Comparison of ENCODE assay signal across 17 cellular contexts in genomic region chr1:44905276-44905675, GRCh38.
DNase-seq lines count a peak whose midpoint lies in the region; ATAC-seq and TF ChIP-seq lines count a peak whose summit lies in the region.
"Had no signal": no experiment of that assay in that cellular context is flagged by ENCODE, and none has a peak within 500 bp of the region (broad histone marks: within the 10 kb centered on the region; RNA-seq: fewer than 3 reads in every experiment).

No MANE protein-coding gene starts in this region.

- no peaks in the 10 kb centered on the region for H3K79me2 ChIP-seq in osteoblast (ENCODE audit: insufficient read depth, low read length)

- DNase-seq in IMR-90 (peak; percentile 32), cardiac fibroblast (ENCODE audit: low read depth in 2 of 2) (peak; percentile 48 to 50), fibroblast of peridontal ligament (ENCODE audit: extremely low read depth) (peak; percentile 14), osteoblast (ENCODE audit: insufficient read length, low spot score, missing footprints) (peak; percentile 32), globus pallidus (ENCODE audit: low spot score) (no peak), NCI-H524 treated with DMSO at 0.1 percent for 48 hours (lab: John Stamatoyannopoulos, UW) (no peak), CD14-positive monocyte (ENCODE audit: low spot score) (no peak)
- DNase-seq: BE2C; CD8-positive, alpha-beta T cell; COR-L47; DMS53; GF-D8 had no signal

- no peak overlapping the region for H2BK120ac ChIP-seq in IMR-90 (ENCODE audit: low read depth, low read length)

- TF ChIP-seq POLR2A in IMR-90 (IDR thresholded peaks at IDR 0.05; ENCODE audit: low read depth, low read length) = no peak

- H3K56ac ChIP-seq in IMR-90 (ENCODE audit: extremely low read depth, insufficient read depth, low read length) = no peak overlapping the region

- dilution Hi-C loops in IMR-90 (cut with HindIII; ENCODE audit: low sequenced_read_pairs, unreplicated experiment) = no loop called here

- H3K9me3 Mint-ChIP-seq in CD14-positive monocyte = peaks cover 0 to under 1% (median 0%) of the 10 kb centered on the region in 7 donors
- H3K9me3 Mint-ChIP-seq: CD8-positive, alpha-beta T cell had no signal

- no peaks in the 10 kb centered on the region; the same call in 1 of the 2 replicates for H3K9me1 ChIP-seq in IMR-90 (ENCODE audit: insufficient read depth, low read length)

- no peak overlapping the region for H4K8ac ChIP-seq in IMR-90 (ENCODE audit: low read depth in 2 of 2, low read length in 2 of 2)

- BruUV-seq in IMR-90 (replicated peaks; lab: Mats Ljungman, UMichigan) = no TSS peak

- H3K4me3 ChIP-seq in IMR-90 (ENCODE audit: insufficient read depth, low read depth, low read length) (no peak overlapping the region), cardiac fibroblast (replicated peaks in 1 of 2; ENCODE audit: low read depth in 2 of 2, low read length in 2 of 2) (no peak overlapping the region), osteoblast (ENCODE audit: insufficient read depth, low read length) (no peak overlapping the region)
- H3K4me3 ChIP-seq: A549, HAP-1 had no signal

- H3K27ac ChIP-seq in IMR-90 (ENCODE audit: insufficient read depth, low read length) (no peak overlapping the region), osteoblast (ENCODE audit: low read depth, low read length) (no peak overlapping the region)
- H3K27ac ChIP-seq: A549, C4-2B, HL-60 had no signal

- no peak overlapping the region for H3K14ac ChIP-seq in IMR-90 (replicated peaks; ENCODE audit: low read depth, low read length)

- no peaks in the 10 kb centered on the region for H3K27me3 ChIP-seq in IMR-90 (ENCODE audit: control insufficient read depth, insufficient read depth, low read length)
- H3K27me3 ChIP-seq in osteoblast (ENCODE audit: insufficient read depth, low read length) = no peaks in the 10 kb centered on the region
- H3K27me3 ChIP-seq: BE2C had no signal

- no peak overlapping the region for H2BK5ac ChIP-seq in IMR-90 (ENCODE audit: low read depth, low read length, poor library complexity, severe bottlenecking)

- no peak overlapping the region for H2AK9ac ChIP-seq in IMR-90 (replicated peaks; ENCODE audit: low read depth, low read length, poor library complexity)

- H4K20me1 ChIP-seq in IMR-90 (ENCODE audit: insufficient read depth, low read length) (no peaks in the 10 kb centered on the region), osteoblast (ENCODE audit: insufficient read depth, low read length) (no peaks in the 10 kb centered on the region)

- H2BK15ac ChIP-seq in IMR-90 (ENCODE audit: low read depth, low read length) = no peak overlapping the region

- no peak overlapping the region for H2AFZ ChIP-seq in IMR-90 (replicated peaks; ENCODE audit: low read length, poor library complexity)
- no peak overlapping the region for H2AFZ ChIP-seq in osteoblast (ENCODE audit: low read length)

- TF ChIP-seq RAD21 in IMR-90 (IDR thresholded peaks at IDR 0.05; ENCODE audit: low read length) = no peak

- no peak overlapping the region for H3K27ac Mint-ChIP-seq in CD14-positive monocyte
- H3K27ac Mint-ChIP-seq: CD8-positive, alpha-beta T cell had no signal

- H3K36me3 ChIP-seq in IMR-90 (ENCODE audit: control insufficient read depth, insufficient read depth, low read length) (no peaks in the 10 kb centered on the region), osteoblast (ENCODE audit: insufficient read depth, low read length) (no peaks in the 10 kb centered on the region)
- H3K36me3 ChIP-seq: BE2C, HAP-1 had no signal

- TF ChIP-seq CTCF in IMR-90 (conservative IDR thresholded peaks at IDR 0.05; ENCODE audit: low read depth, low read length) = no peak
- TF ChIP-seq CTCF in cardiac fibroblast (IDR thresholded peaks at IDR 0.05; ENCODE audit: low read depth, low read length) = no peak
- no peak for TF ChIP-seq CTCF in osteoblast (IDR thresholded peaks at IDR 0.05; ENCODE audit: extremely low read depth, low read depth, low read length)
- TF ChIP-seq CTCF in CD14-positive monocyte (IDR thresholded peaks at IDR 0.05) = no peak

- ATAC-seq in IMR-90 (ENCODE audit: low read depth) (no peak), HG03432 (IDR thresholded peaks at IDR 0.05; ENCODE audit: unreplicated experiment) (no peak)
- ATAC-seq: A549; CD8-positive, alpha-beta T cell had no signal

- H3K4me1 Mint-ChIP-seq in CD14-positive monocyte = no peaks in the 10 kb centered on the region

- no peaks in the 10 kb centered on the region for H3K79me1 ChIP-seq in IMR-90 (ENCODE audit: low read depth in 1 of 2, low read length in 2 of 2)

- peaks cover 2% of the 10 kb centered on the region; the same call in 1 of the 2 replicates for H3K4me1 ChIP-seq in IMR-90 (ENCODE audit: control insufficient read depth, insufficient read depth, low read length)
- peaks cover 10% of the 10 kb centered on the region for H3K4me1 ChIP-seq in osteoblast (ENCODE audit: insufficient read depth, low read length)
- H3K4me1 ChIP-seq: A549, BE2C, HAP-1 had no signal

- peaks cover 0 to 3% (median 0%) of the 10 kb centered on the region in 3 donors for H3K27me3 Mint-ChIP-seq in CD14-positive monocyte (ENCODE audit: low read depth in 3 of 3)

- no peak overlapping the region for H3K9ac ChIP-seq in IMR-90 (ENCODE audit: low read depth, low read length)

- no peak overlapping the region for H2BK20ac ChIP-seq in IMR-90 (ENCODE audit: low read depth, low read length)

- in situ Hi-C loops in IMR-90 (cut with MboI; ENCODE audit: low sequenced_read_pairs) = no loop called here

- no peak overlapping the region for H2AK5ac ChIP-seq in IMR-90 (ENCODE audit: low read depth, low read length)

- POLR2A ChIA-PET in IMR-90 (lab: Charles Lee; ENCODE audit: unreplicated experiment) = no interaction called here

- H3K4me3 Mint-ChIP-seq in CD14-positive monocyte = no peak overlapping the region
- H3K4me3 Mint-ChIP-seq: CD8-positive, alpha-beta T cell had no signal

- no peak overlapping the region for H3K23ac ChIP-seq in IMR-90 (ENCODE audit: low read depth, low read length)

- H3K9me3 ChIP-seq in IMR-90 (ENCODE audit: control insufficient read depth, insufficient read depth, low read length) (no peaks in the 10 kb centered on the region), osteoblast (ENCODE audit: low read depth, low read length) (no peaks in the 10 kb centered on the region)
- H3K9me3 ChIP-seq: A549, BE2C, HAP-1 had no signal

- CTCF ChIA-PET in IMR-90 (lab: Yijun Ruan, JAX) = interaction anchor here (0.7 kb wide), 1 partner anchor 9 kb away, joined by 3 read pairs; no protein-coding TSS in a partner anchor

- H4K91ac ChIP-seq in IMR-90 (ENCODE audit: insufficient read depth, low read depth, low read length) = no peak overlapping the region

- H3K4me2 ChIP-seq in IMR-90 (ENCODE audit: low read depth, low read length) (no peak overlapping the region), osteoblast (ENCODE audit: insufficient read depth, low read length) (no peak overlapping the region)
- H3K4me2 ChIP-seq: A549 had no signal

- H3K36me3 Mint-ChIP-seq in CD14-positive monocyte = peaks cover 13 to 14% of the 10 kb centered on the region in 2 donors

- H3K18ac ChIP-seq in IMR-90 (ENCODE audit: low read depth, low read length) = no peak overlapping the region

- no peak overlapping the region for H4K5ac ChIP-seq in IMR-90 (ENCODE audit: low read depth, low read length)

- intact Hi-C loops in IMR-90 (cut with micrococcal nuclease) = no loop called here
- intact Hi-C loops in CD14-positive monocyte (cut with micrococcal nuclease) = no loop called here

- no peak overlapping the region for H3K4ac ChIP-seq in IMR-90 (ENCODE audit: low read depth, low read length)

- no CpG with 5 or more reads among the region's 2 CpGs for WGBS in IMR-90 (ENCODE audit: extremely low coverage in 2 of 2, insufficient read length in 1 of 2), 2 experiments

TF ChIP-seq in IMR-90, 13 proteins besides CTCF, POLR2A, EP300 and RAD21:
- TF ChIP-seq BHLHE40 (IDR thresholded peaks at IDR 0.05; ENCODE audit: low read depth, low read length) (no peak), CEBPB (IDR thresholded peaks at IDR 0.05; ENCODE audit: low read depth, low read length) (peak; percentile 50; the same call in 1 of the 2 replicates), RCOR1 (IDR thresholded peaks at IDR 0.05; ENCODE audit: insufficient replicate concordance, low read length) (no peak)

Comparison
In these comparisons a context has a peak if more than half of its experiments do, and no peak if none do; other contexts are left out.
1. DNase-seq: peak in IMR-90 (single experiment), cardiac fibroblast (2 of 2), fibroblast of peridontal ligament (single experiment) and osteoblast (single experiment); none in globus pallidus (single experiment), NCI-H524 treated with DMSO at 0.1 percent for 48 hours (single experiment) and CD14-positive monocyte (single experiment).